In the genomic region with DNA sequence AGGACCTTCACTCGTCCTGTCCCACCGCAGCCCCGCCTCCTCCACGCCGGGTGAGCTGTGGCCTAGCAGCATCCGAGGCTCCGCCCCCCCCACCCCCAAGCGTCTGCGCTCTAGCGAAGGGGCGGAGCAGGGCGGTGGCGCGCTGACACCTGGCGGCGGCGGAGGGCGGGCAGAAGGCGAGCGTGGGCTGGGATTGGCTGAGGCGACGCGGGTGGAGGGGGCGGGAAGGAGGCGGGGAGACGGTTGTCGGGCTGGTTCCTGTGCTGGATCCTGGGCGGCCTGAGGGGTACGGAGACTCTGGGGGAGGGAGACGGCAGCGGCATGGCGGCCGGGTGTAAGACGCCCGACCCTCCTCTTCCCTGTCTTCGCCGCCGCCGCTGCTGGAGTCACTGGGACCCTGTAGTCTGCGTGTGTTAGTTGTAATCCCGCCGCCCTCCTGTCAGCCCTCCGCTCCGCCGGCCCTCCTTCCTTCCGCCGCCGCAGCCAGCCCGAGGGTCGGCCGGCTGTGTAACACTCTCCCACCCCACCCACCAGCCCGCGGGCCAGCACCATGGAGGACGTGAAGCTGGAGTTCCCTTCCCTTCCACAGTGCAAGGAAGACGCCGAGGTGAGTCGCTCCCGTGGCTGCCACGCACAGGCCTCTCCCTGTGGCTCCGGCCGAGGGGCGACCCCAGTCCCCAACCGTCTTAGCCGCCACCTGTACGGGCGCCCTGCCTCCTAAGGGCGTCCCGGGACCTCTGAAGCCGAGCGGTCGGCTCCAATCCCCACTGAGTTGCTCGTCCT, we compare ENCODE assay signal across 8 cellular contexts. TPM values are rescaled to one million over a fixed set of nuclear protein-coding genes. Genes with fewer than 3 reads are reported as not detected.
A peak's percentile ranks its signal among the peaks of the same experiment; 100 is the strongest.
DNase-seq lines count a peak whose midpoint lies in the region; ATAC-seq and TF ChIP-seq lines count a peak whose summit lies in the region.

A gene with protein sequence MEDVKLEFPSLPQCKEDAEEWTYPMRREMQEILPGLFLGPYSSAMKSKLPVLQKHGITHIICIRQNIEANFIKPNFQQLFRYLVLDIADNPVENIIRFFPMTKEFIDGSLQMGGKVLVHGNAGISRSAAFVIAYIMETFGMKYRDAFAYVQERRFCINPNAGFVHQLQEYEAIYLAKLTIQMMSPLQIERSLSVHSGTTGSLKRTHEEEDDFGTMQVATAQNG (plus strand): TSS at position 242 of the 783 bp plus-strand sequence. CDS start 309 bp downstream, at position 551.

- 0% methylated on average over 55 to 71 of the region's 72 CpGs for WGBS in heart right ventricle, 2 donors

- intact Hi-C loops in heart right ventricle (cut with DNase I) = loop anchor here in 3 of 10 donors (1.0 to 10.0 kb wide), 2 partner anchors 23 to 55 kb away; a partner anchor contains a TSS
- intact Hi-C loops in posterior cingulate gyrus (cut with DNase I) = loop anchor here (1.0 to 5.0 kb wide), 2 partner anchors 23 to 62 kb away; a partner anchor contains a TSS

- peaks cover 27% of the 10 kb centered on the region for H3K36me3 Mint-ChIP-seq in type B pancreatic cell

- peaks cover 4% of the 10 kb centered on the region for H3K9me3 Mint-ChIP-seq in type B pancreatic cell

- peak within 1 kb of the TSS; percentile 97 for H3K4me3 Mint-ChIP-seq in type B pancreatic cell

- H3K4me1 Mint-ChIP-seq in type B pancreatic cell (ENCODE audit: unreplicated experiment) = peaks cover 18% of the 10 kb centered on the region

- H3K27ac Mint-ChIP-seq in type B pancreatic cell = peak within 1 kb of the TSS; percentile 90

- TF ChIP-seq CTCF in heart right ventricle (IDR thresholded peaks at IDR 0.05) (peak in 7 of 9 donors; percentile 23 to 49 (median 32)), type B pancreatic cell (conservative IDR thresholded peaks at IDR 0.05) (peak; percentile 20)

- peak within 1 kb of the TSS; percentile 62 to 95 (median 92) for H3K4me3 ChIP-seq in heart right ventricle

- peak; percentile 86 for ATAC-seq in HG02884 (IDR thresholded peaks at IDR 0.05; ENCODE audit: unreplicated experiment)
- ATAC-seq in heart right ventricle = peak; percentile 99 to 100 (median 99)

- DNase-seq in NCI-H146 treated with DMSO at 0.1 percent for 48 hours (lab: John Stamatoyannopoulos, UW; ENCODE audit: unreplicated experiment) (peak; percentile 88), T-helper 1 cell (peak; percentile 97 to 99 (median 98)), amniotic epithelial cell (ENCODE audit: low read depth) (peak; percentile 96), heart right ventricle (peak; percentile 99), posterior cingulate gyrus (peak; percentile 92 to 99 (median 96)), type B pancreatic cell (ENCODE audit: extremely low spot score, unreplicated experiment) (peak; percentile 99)

- H3K4me1 ChIP-seq in heart right ventricle = peaks cover 0 to 18% (median 12%) of the 10 kb centered on the region in 9 donors

- TF ChIP-seq POLR2A in GM15510 (IDR thresholded peaks at IDR 0.05; ENCODE audit: borderline replicate concordance, extremely low read depth, insufficient read length) = peak; percentile 85

- H3K27me3 Mint-ChIP-seq in type B pancreatic cell = no peaks in the 10 kb centered on the region

- H3K36me3 ChIP-seq in heart right ventricle = peaks cover 0 to 62% (median 11%) of the 10 kb centered on the region in 9 donors

- no peaks in the 10 kb centered on the region for H3K9me3 ChIP-seq in heart right ventricle

- H3K27me3 ChIP-seq in heart right ventricle = no peaks in the 10 kb centered on the region

- peak within 1 kb of the TSS; percentile 38 to 94 (median 90) for H3K27ac ChIP-seq in heart right ventricle

RNA-seq across cellular contexts. Expression of the gene that starts here (rescaled TPM):
- total RNA-seq in heart right ventricle = 10 to 100 TPM; 12.9 to 15.8 (median 14.2) TPM
- 1 to 10 TPM; 3.4 to 6.6 TPM for polyA plus RNA-seq in heart right ventricle
- total RNA-seq in type B pancreatic cell (ENCODE audit: low replicate concordance) = 9.1 and 11.0 TPM in 2 replicates

Comparison
In these comparisons a context has a peak if more than half of its experiments do, and no peak if none do; other contexts are left out.
1. Peak in every context shown above with its lines: DNase-seq, ATAC-seq, H3K4me3 ChIP-seq and H3K27ac ChIP-seq.